ENCODE assay signal across 2 cellular contexts in the genomic region with DNA sequence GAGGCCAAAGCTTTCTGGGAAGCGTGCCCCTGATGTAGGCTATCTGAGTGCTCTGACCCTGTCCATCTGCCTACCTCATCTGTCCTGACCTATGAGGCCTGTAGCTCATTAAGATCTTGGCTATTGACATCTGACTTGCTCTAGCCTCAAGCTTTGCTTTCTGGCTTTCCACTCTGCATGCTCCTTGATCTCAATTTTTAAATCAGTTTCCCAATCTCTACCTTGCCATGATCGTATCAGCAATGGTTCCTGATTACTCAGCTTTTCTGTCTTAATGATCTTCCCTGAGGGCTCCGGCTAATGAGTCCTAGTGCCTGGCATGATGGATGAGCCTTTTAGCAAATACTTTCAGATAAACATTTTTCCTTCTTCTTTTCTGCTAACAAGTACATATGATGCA.
TF ChIP-seq lines count a peak whose summit lies in the region.

No MANE protein-coding gene starts in this region.

TF ChIP-seq in SK-N-SH, 30 proteins besides CTCF, POLR2A, EP300 and RAD21 (continued from another document and continues in another):
- TF ChIP-seq, protein P1, sequence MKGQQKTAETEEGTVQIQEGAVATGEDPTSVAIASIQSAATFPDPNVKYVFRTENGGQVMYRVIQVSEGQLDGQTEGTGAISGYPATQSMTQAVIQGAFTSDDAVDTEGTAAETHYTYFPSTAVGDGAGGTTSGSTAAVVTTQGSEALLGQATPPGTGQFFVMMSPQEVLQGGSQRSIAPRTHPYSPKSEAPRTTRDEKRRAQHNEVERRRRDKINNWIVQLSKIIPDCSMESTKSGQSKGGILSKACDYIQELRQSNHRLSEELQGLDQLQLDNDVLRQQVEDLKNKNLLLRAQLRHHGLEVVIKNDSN (IDR thresholded peaks at IDR 0.05; ENCODE audit: borderline replicate concordance, low read depth): no peak
- TF ChIP-seq RXRA (IDR thresholded peaks at IDR 0.05; ENCODE audit: borderline replicate concordance, low read depth) (no peak), TEAD4 (IDR thresholded peaks at IDR 0.05; ENCODE audit: borderline replicate concordance, insufficient read depth) (0 out of 2 replicates have a peak, but pooled peaks have one; percentile 21), SMC3 (IDR thresholded peaks at IDR 0.05; ENCODE audit: low read depth, low read length) (no peak; the same call in 1 of the 2 replicates), TCF12 (IDR thresholded peaks at IDR 0.05) (peak; percentile 65), JUND (IDR thresholded peaks at IDR 0.05) (no peak), GATA2 (CRISPR knock-in tag; IDR thresholded peaks at IDR 0.05) (peak; percentile 98), SIN3A (IDR thresholded peaks at IDR 0.05; ENCODE audit: borderline replicate concordance, low read depth, low read length) (no peak), YY1 (IDR thresholded peaks at IDR 0.05; ENCODE audit: low read depth) (no peak), MEF2A (IDR thresholded peaks at IDR 0.05; ENCODE audit: borderline replicate concordance, low read depth) (no peak), MXI1 (IDR thresholded peaks at IDR 0.05; ENCODE audit: low read depth, low read length) (peak; percentile 42; the same call in 1 of the 2 replicates), FOXM1 (IDR thresholded peaks at IDR 0.05; ENCODE audit: low read depth) (0 out of 2 replicates have a peak, but pooled peaks have one; percentile 39), RFX5 (IDR thresholded peaks at IDR 0.05; ENCODE audit: low read length) (no peak), FOXJ3 (CRISPR knock-in tag; IDR thresholded peaks at IDR 0.05) (peak; percentile 83), NFIC (IDR thresholded peaks at IDR 0.05; ENCODE audit: borderline replicate concordance) (no peak), POLR2AphosphoS5 (IDR thresholded peaks at IDR 0.05; ENCODE audit: low read depth, low read length) (no peak), CHD2 (IDR thresholded peaks at IDR 0.05; ENCODE audit: low read length, partially characterized antibody) (peak; percentile 42), ELF1 (IDR thresholded peaks at IDR 0.05) (no peak), EZH2phosphoT487 (IDR thresholded peaks at IDR 0.05; ENCODE audit: borderline replicate concordance, low read depth) (no peak), IRF3 (IDR thresholded peaks at IDR 0.05; ENCODE audit: low read depth, low read length) (no peak), NRF1 (IDR thresholded peaks at IDR 0.05; ENCODE audit: low read depth, low read length) (no peak), GABPA (IDR thresholded peaks at IDR 0.05; ENCODE audit: low read depth) (no peak), FOSL2 (IDR thresholded peaks at IDR 0.05; ENCODE audit: borderline replicate concordance, low read depth) (no peak), RCOR1 (IDR thresholded peaks at IDR 0.05; ENCODE audit: low read length) (peak; percentile 83; the same call in 1 of the 2 replicates), TAF1 (IDR thresholded peaks at IDR 0.05; ENCODE audit: borderline replicate concordance, low read depth, low read length) (no peak)
- TF ChIP-seq, protein P2, sequence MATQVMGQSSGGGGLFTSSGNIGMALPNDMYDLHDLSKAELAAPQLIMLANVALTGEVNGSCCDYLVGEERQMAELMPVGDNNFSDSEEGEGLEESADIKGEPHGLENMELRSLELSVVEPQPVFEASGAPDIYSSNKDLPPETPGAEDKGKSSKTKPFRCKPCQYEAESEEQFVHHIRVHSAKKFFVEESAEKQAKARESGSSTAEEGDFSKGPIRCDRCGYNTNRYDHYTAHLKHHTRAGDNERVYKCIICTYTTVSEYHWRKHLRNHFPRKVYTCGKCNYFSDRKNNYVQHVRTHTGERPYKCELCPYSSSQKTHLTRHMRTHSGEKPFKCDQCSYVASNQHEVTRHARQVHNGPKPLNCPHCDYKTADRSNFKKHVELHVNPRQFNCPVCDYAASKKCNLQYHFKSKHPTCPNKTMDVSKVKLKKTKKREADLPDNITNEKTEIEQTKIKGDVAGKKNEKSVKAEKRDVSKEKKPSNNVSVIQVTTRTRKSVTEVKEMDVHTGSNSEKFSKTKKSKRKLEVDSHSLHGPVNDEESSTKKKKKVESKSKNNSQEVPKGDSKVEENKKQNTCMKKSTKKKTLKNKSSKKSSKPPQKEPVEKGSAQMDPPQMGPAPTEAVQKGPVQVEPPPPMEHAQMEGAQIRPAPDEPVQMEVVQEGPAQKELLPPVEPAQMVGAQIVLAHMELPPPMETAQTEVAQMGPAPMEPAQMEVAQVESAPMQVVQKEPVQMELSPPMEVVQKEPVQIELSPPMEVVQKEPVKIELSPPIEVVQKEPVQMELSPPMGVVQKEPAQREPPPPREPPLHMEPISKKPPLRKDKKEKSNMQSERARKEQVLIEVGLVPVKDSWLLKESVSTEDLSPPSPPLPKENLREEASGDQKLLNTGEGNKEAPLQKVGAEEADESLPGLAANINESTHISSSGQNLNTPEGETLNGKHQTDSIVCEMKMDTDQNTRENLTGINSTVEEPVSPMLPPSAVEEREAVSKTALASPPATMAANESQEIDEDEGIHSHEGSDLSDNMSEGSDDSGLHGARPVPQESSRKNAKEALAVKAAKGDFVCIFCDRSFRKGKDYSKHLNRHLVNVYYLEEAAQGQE (IDR thresholded peaks at IDR 0.05; ENCODE audit: low read depth, low read length): no peak
- TF ChIP-seq, protein P3, sequence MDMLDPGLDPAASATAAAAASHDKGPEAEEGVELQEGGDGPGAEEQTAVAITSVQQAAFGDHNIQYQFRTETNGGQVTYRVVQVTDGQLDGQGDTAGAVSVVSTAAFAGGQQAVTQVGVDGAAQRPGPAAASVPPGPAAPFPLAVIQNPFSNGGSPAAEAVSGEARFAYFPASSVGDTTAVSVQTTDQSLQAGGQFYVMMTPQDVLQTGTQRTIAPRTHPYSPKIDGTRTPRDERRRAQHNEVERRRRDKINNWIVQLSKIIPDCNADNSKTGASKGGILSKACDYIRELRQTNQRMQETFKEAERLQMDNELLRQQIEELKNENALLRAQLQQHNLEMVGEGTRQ (IDR thresholded peaks at IDR 0.05; ENCODE audit: borderline replicate concordance, low read depth, low read length): no peak
- TF ChIP-seq, protein P4, sequence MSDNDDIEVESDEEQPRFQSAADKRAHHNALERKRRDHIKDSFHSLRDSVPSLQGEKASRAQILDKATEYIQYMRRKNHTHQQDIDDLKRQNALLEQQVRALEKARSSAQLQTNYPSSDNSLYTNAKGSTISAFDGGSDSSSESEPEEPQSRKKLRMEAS (IDR thresholded peaks at IDR 0.05; ENCODE audit: low read depth): no peak

TF ChIP-seq in SK-N-SH treated with all-trans-retinoic acid at 6 μM for 48 hours, 23 proteins besides CTCF, POLR2A, EP300 and RAD21 (continued from another document):
- TF ChIP-seq, protein P5, sequence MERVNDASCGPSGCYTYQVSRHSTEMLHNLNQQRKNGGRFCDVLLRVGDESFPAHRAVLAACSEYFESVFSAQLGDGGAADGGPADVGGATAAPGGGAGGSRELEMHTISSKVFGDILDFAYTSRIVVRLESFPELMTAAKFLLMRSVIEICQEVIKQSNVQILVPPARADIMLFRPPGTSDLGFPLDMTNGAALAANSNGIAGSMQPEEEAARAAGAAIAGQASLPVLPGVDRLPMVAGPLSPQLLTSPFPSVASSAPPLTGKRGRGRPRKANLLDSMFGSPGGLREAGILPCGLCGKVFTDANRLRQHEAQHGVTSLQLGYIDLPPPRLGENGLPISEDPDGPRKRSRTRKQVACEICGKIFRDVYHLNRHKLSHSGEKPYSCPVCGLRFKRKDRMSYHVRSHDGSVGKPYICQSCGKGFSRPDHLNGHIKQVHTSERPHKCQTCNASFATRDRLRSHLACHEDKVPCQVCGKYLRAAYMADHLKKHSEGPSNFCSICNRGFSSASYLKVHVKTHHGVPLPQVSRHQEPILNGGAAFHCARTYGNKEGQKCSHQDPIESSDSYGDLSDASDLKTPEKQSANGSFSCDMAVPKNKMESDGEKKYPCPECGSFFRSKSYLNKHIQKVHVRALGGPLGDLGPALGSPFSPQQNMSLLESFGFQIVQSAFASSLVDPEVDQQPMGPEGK (CRISPR knock-in tag; IDR thresholded peaks at IDR 0.05; ENCODE audit: borderline replicate concordance): no peak
- TF ChIP-seq, protein P6, sequence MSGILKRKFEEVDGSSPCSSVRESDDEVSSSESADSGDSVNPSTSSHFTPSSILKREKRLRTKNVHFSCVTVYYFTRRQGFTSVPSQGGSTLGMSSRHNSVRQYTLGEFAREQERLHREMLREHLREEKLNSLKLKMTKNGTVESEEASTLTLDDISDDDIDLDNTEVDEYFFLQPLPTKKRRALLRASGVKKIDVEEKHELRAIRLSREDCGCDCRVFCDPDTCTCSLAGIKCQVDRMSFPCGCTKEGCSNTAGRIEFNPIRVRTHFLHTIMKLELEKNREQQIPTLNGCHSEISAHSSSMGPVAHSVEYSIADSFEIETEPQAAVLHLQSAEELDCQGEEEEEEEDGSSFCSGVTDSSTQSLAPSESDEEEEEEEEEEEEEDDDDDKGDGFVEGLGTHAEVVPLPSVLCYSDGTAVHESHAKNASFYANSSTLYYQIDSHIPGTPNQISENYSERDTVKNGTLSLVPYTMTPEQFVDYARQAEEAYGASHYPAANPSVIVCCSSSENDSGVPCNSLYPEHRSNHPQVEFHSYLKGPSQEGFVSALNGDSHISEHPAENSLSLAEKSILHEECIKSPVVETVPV (CRISPR knock-in tag; IDR thresholded peaks at IDR 0.05): no peak
- no peak for TF ChIP-seq CSDC2 (CRISPR knock-in tag; IDR thresholded peaks at IDR 0.05)
- TF ChIP-seq OSR1 (CRISPR knock-in tag; IDR thresholded peaks at IDR 0.05): no peak
- TF ChIP-seq TCF4 (CRISPR knock-in tag; IDR thresholded peaks at IDR 0.05; ENCODE audit: borderline replicate concordance): no peak
- TF ChIP-seq ZNF565 (CRISPR knock-in tag; conservative IDR thresholded peaks at IDR 0.05; ENCODE audit: low read depth): no peak
- TF ChIP-seq ZNF8 (CRISPR knock-in tag; IDR thresholded peaks at IDR 0.05): no peak
- no peak for TF ChIP-seq ISL1 (CRISPR knock-in tag; IDR thresholded peaks at IDR 0.05)
- TF ChIP-seq CREB5 (CRISPR knock-in tag; IDR thresholded peaks at IDR 0.05; ENCODE audit: low read depth): no peak
- TF ChIP-seq BACH2 (CRISPR knock-in tag; IDR thresholded peaks at IDR 0.05; ENCODE audit: borderline replicate concordance): no peak
- TF ChIP-seq POU6F1 (CRISPR knock-in tag; IDR thresholded peaks at IDR 0.05; ENCODE audit: borderline replicate concordance, low read depth): no peak
- TF ChIP-seq ARNTL (CRISPR knock-in tag; IDR thresholded peaks at IDR 0.05; ENCODE audit: borderline replicate concordance, low read depth): no peak
- no peak for TF ChIP-seq SNAI2 (CRISPR knock-in tag; IDR thresholded peaks at IDR 0.05)
